ENCODE assay signal across 19 cellular contexts in the genomic region with DNA sequence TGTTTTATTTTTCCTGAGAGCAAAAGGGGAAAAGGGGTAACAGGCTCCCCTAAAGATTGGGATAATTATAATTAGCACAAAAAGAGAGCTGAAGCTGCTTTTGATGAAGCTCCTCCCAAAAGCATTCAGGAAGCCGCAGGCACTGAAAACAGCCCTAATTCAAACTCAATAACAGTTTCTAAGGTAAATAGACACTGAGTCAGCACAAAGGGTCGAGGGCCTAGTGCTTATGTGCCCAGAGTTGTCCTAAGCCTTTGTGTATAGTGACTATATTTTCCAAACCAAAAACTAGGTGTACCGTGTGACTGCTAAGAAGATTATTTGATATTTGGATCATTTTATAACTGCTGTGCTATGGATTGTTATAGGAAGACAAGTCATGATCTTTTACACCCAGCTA.
"Had no signal": no experiment of that assay in that cellular context is flagged by ENCODE, and none has a peak within 500 bp of the region (broad histone marks: within the 10 kb centered on the region; RNA-seq: fewer than 3 reads in every experiment).

No MANE protein-coding gene starts in this region.

- H3K4me1 ChIP-seq: gastroesophageal sphincter, heart right ventricle, left ventricle myocardium inferior, sigmoid colon, spleen had no signal

- H3K27ac ChIP-seq: brain microvascular endothelial cell, gastroesophageal sphincter, heart right ventricle, left ventricle myocardium inferior, psoas muscle, sigmoid colon, spleen had no signal

- DNase-seq: activated CD4-positive, alpha-beta T cell treated with anti-CD3 and anti-CD28 coated beads for 48 hours; activated CD8-positive, alpha-beta T cell treated with anti-CD3 and anti-CD28 coated beads for 36 hours; activated effector memory CD4-positive, alpha-beta T cell treated with Interleukin-2 at 50 U/mL for 16 hours; activated T-cell treated with anti-CD3 and anti-CD28 coated beads, Interleukin-2, amount 50 U/mL, for 4 hours; amniotic stem cell; brain microvascular endothelial cell; cerebellar nuclear complex; dermis blood vessel endothelial cell; effector memory CD8-positive, alpha-beta T cell; heart right ventricle; left ventricle myocardium inferior; psoas muscle; sigmoid colon; spleen had no signal

- FAIRE-seq: TTC549 had no signal

- H3K4me3 ChIP-seq: gastroesophageal sphincter, heart right ventricle, left ventricle myocardium inferior, psoas muscle, sigmoid colon, spleen had no signal

- ATAC-seq: activated CD8-positive, alpha-beta T cell treated with anti-CD3 and anti-CD28 coated beads for 36 hours; activated naive CD4-positive, alpha-beta T cell treated with anti-CD3 and anti-CD28 coated beads, Interleukin-2, amount 50 U/mL, for 72 hours; activated T-cell treated with anti-CD3 and anti-CD28 coated beads, Interleukin-2, amount 50 U/mL, for 4 hours; effector memory CD8-positive, alpha-beta T cell; gastroesophageal sphincter; heart right ventricle; natural killer cell treated with Interleukin-12 subunit alpha and Interleukin-12 subunit beta and Interleukin-15 and Interleukin-18, amount 100 ng/mL, for 72 hours; psoas muscle; WTC11 had no signal

- H3K9me3 ChIP-seq: gastroesophageal sphincter, heart right ventricle, left ventricle myocardium inferior, psoas muscle, sigmoid colon, spleen had no signal
